In genomic region chr15:74431116-74431515, GRCh38 we compare ENCODE assay signal across 10 cellular contexts. TPM values are rescaled to one million over a fixed set of nuclear protein-coding genes. Genes with fewer than 3 reads are reported as not detected.
A peak's percentile ranks its signal among the peaks of the same experiment; 100 is the strongest.
DNase-seq lines count a peak whose midpoint lies in the region; ATAC-seq and TF ChIP-seq lines count a peak whose summit lies in the region.
"Had no signal": no experiment of that assay in that cellular context is flagged by ENCODE, and none has a peak within 500 bp of the region (broad histone marks: within the 10 kb centered on the region; RNA-seq: fewer than 3 reads in every experiment).

No MANE protein-coding gene starts in this region.

- H3K36me3 Mint-ChIP-seq in activated naive CD4-positive, alpha-beta T cell treated with anti-CD3 and anti-CD28 coated beads for 36 hours (ENCODE audit: low read depth) = peaks cover 43% of the 10 kb centered on the region
- peaks cover 54% of the 10 kb centered on the region for H3K36me3 Mint-ChIP-seq in activated CD8-positive, alpha-beta T cell treated with anti-CD3 and anti-CD28 coated beads for 36 hours (ENCODE audit: low read depth)

- H3K27ac Mint-ChIP-seq in activated naive CD4-positive, alpha-beta T cell treated with anti-CD3 and anti-CD28 coated beads for 36 hours = peak overlapping the region; percentile 85
- peak overlapping the region; percentile 81 for H3K27ac Mint-ChIP-seq in activated CD8-positive, alpha-beta T cell treated with anti-CD3 and anti-CD28 coated beads for 36 hours

- H3K4me3 ChIP-seq in thyroid gland (replicated peaks in 1 of 3) = no peak overlapping the region

- H3K4me3 Mint-ChIP-seq in activated naive CD4-positive, alpha-beta T cell treated with anti-CD3 and anti-CD28 coated beads for 36 hours = peak overlapping the region; percentile 90
- H3K4me3 Mint-ChIP-seq in activated CD8-positive, alpha-beta T cell treated with anti-CD3 and anti-CD28 coated beads for 36 hours = peak overlapping the region; percentile 93

- H3K27me3 Mint-ChIP-seq in activated naive CD4-positive, alpha-beta T cell treated with anti-CD3 and anti-CD28 coated beads for 36 hours (ENCODE audit: low read depth) = no peaks in the 10 kb centered on the region
- H3K27me3 Mint-ChIP-seq in activated CD8-positive, alpha-beta T cell treated with anti-CD3 and anti-CD28 coated beads for 36 hours = no peaks in the 10 kb centered on the region

- POLR2A ChIA-PET in activated CD8-positive, alpha-beta T cell treated with anti-CD3 and anti-CD28 coated beads for 36 hours (lab: Charles Lee) = interaction anchor here (1.1 to 7.3 kb wide), 5 partner anchors 29 to 56 kb away, joined by 3 to 56 read pairs (median 5); no protein-coding TSS in a partner anchor

- H3K27ac ChIP-seq in temporal lobe (ENCODE audit: low read depth, low read length) = peak overlapping the region; percentile 82
- no peak overlapping the region for H3K27ac ChIP-seq in thyroid gland

- H3K4me1 Mint-ChIP-seq in activated naive CD4-positive, alpha-beta T cell treated with anti-CD3 and anti-CD28 coated beads for 36 hours (ENCODE audit: low read depth) = peaks cover 84% of the 10 kb centered on the region
- peaks cover 77% of the 10 kb centered on the region for H3K4me1 Mint-ChIP-seq in activated CD8-positive, alpha-beta T cell treated with anti-CD3 and anti-CD28 coated beads for 36 hours (ENCODE audit: low read depth)

- H3K36me3 ChIP-seq in thyroid gland = no peaks in the 10 kb centered on the region

- ATAC-seq in activated CD8-positive, alpha-beta T cell treated with anti-CD3 and anti-CD28 coated beads for 36 hours = no peak
- ATAC-seq: left colon had no signal

- no peaks in the 10 kb centered on the region for H3K9me3 Mint-ChIP-seq in activated naive CD4-positive, alpha-beta T cell treated with anti-CD3 and anti-CD28 coated beads for 36 hours
- H3K9me3 Mint-ChIP-seq in activated CD8-positive, alpha-beta T cell treated with anti-CD3 and anti-CD28 coated beads for 36 hours = no peaks in the 10 kb centered on the region

- 81 to 90% methylated on average over 1 of the region's 1 CpG for WGBS in thyroid gland, 2 donors

- H3K27me3 ChIP-seq in thyroid gland = no peaks in the 10 kb centered on the region

- peaks cover 0 to 17% of the 10 kb centered on the region in 2 donors for H3K4me1 ChIP-seq in thyroid gland

- H3K9me3 ChIP-seq in thyroid gland = no peaks in the 10 kb centered on the region
- H3K9me3 ChIP-seq: SK-N-SH had no signal

- intact Hi-C loops in activated naive CD4-positive, alpha-beta T cell treated with anti-CD3 and anti-CD28 coated beads for 36 hours (cut with micrococcal nuclease) = no loop called here
- intact Hi-C loops in activated CD8-positive, alpha-beta T cell treated with anti-CD3 and anti-CD28 coated beads for 36 hours (cut with micrococcal nuclease) = no loop called here
- intact Hi-C loops in thyroid gland (cut with DNase I) = no loop called here

- CTCF ChIA-PET in activated naive CD4-positive, alpha-beta T cell treated with anti-CD3 and anti-CD28 coated beads for 36 hours (lab: Charles Lee) = interaction anchor here (0.6 to 1.9 kb wide), 9 partner anchors 10 to 520 kb away, joined by 3 to 13 read pairs (median 3); no protein-coding TSS in a partner anchor
- CTCF ChIA-PET in activated CD8-positive, alpha-beta T cell treated with anti-CD3 and anti-CD28 coated beads for 36 hours (lab: Charles Lee) = interaction anchor here (1.0 to 38.4 kb wide), 5 partner anchors 7 to 52 kb away, joined by 3 to 840 read pairs (median 4); no protein-coding TSS in a partner anchor

- no peak for TF ChIP-seq POLR2A in thyroid gland (IDR thresholded peaks at IDR 0.05)

- no peak for DNase-seq in activated naive CD4-positive, alpha-beta T cell treated with anti-CD3 and anti-CD28 coated beads for 36 hours
- DNase-seq in activated naive CD4-positive, alpha-beta T cell treated with Interleukin-2 at 50 U/mL for 16 hours = no peak
- no peak for DNase-seq in activated CD8-positive, alpha-beta T cell treated with anti-CD3 and anti-CD28 coated beads for 36 hours
- DNase-seq in germinal center (ENCODE audit: low spot score) (peak; percentile 11), ecto neural progenitor cell (ENCODE audit: low spot score) (no peak), thyroid gland (no peak), nucleus accumbens (lab: John Stamatoyannopoulos, UW) (no peak)
- DNase-seq: left colon, SK-N-SH had no signal

- TF ChIP-seq CTCF in activated CD8-positive, alpha-beta T cell treated with anti-CD3 and anti-CD28 coated beads for 36 hours (IDR thresholded peaks at IDR 0.05) = no peak
- TF ChIP-seq CTCF in thyroid gland (IDR thresholded peaks at IDR 0.05) = no peak

RNA-seq across cellular contexts. Expression of gene SEMA7A, which starts 2.6 kb away (rescaled TPM):
- total RNA-seq in activated naive CD4-positive, alpha-beta T cell treated with anti-CD3 and anti-CD28 coated beads for 36 hours = 10 to 100 TPM; 45.7 to 46.9 TPM
- 10 to 100 TPM; 62.4 TPM for total RNA-seq in activated CD8-positive, alpha-beta T cell treated with anti-CD3 and anti-CD28 coated beads for 36 hours
- total RNA-seq in temporal lobe = 25.8 TPM
- total RNA-seq in thyroid gland = 1 to 10 TPM in 3 of 4 donors, under 1 TPM in 1; 0.29 to 2.0 (median 1.6) TPM

RNA-seq across cellular contexts. Expression of gene UBL7, which starts 29.8 kb away (rescaled TPM):
- total RNA-seq in activated naive CD4-positive, alpha-beta T cell treated with anti-CD3 and anti-CD28 coated beads for 36 hours = 10 to 100 TPM; 43.0 to 47.0 TPM
- total RNA-seq in activated CD8-positive, alpha-beta T cell treated with anti-CD3 and anti-CD28 coated beads for 36 hours = 10 to 100 TPM; 48.8 to 53.3 TPM
- total RNA-seq in temporal lobe (16.5 TPM), thyroid gland (100 to 1,000 TPM in 1 of 4 donors, 10 to 100 TPM in 3; 60.3 to 103 (median 69.6) TPM)
